16 cellular contexts compared by ENCODE assay signal in the genomic region with DNA sequence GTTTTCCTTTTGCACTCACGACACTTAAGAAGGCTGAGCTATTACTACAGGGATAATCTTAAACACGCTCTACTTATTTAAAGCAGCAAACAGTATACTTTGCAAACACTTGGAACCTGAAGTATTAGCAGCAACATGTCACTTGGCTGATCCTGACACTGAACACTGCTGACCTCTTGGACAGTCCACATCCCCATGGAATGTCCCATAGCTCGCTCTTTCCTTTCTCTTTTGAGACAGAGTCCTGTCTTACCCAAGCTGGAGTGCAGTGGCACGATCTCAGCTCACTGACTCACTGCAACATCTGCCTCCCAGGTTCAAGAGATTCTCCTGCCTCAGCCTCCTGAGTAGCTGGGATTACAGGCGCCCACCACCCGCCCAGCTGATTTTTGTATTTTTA. TPM values are rescaled to one million over a fixed set of nuclear protein-coding genes. Genes with fewer than 3 reads are reported as not detected.
DNase-seq lines count a peak whose midpoint lies in the region; ATAC-seq and TF ChIP-seq lines count a peak whose summit lies in the region.
"Had no signal": no experiment of that assay in that cellular context is flagged by ENCODE, and none has a peak within 500 bp of the region (broad histone marks: within the 10 kb centered on the region; RNA-seq: fewer than 3 reads in every experiment).

No MANE protein-coding gene starts in this region.

- in situ Hi-C loops in gastrocnemius medialis (cut with MboI; ENCODE audit: low sequenced_read_pairs in 4 of 4): no loop called here

- no CpG with 5 or more reads among the region's 6 CpGs for WGBS in mesendoderm (ENCODE audit: extremely low coverage, insufficient coverage, low lambda C conversion rate)

- peak in 1 of 2 donors; percentile 19 for TF ChIP-seq POLR2A in gastrocnemius medialis (IDR thresholded peaks at IDR 0.05)

- H3K4me1 ChIP-seq in BLaER1 (peaks cover 10% of the 10 kb centered on the region), gastrocnemius medialis (peaks cover 16 to 17% of the 10 kb centered on the region in 2 donors), mesendoderm (ENCODE audit: control insufficient read depth, low read depth, low read length) (no peaks in the 10 kb centered on the region)

- no peak overlapping the region for H3K18ac ChIP-seq in mesendoderm (ENCODE audit: low read length)

- H3K4me3 ChIP-seq in BLaER1 (no peak overlapping the region), gastrocnemius medialis (no peak overlapping the region), mesendoderm (ENCODE audit: low read length) (no peak overlapping the region)
- H3K4me3 ChIP-seq: BLaER1 treated with 17β-estradiol and CSF1 and Interleukin-3, amounts not matched to agents 10 nM and 100 nM; GM23338 had no signal

- H3K79me2 ChIP-seq in mesendoderm (ENCODE audit: control insufficient read depth, insufficient read depth, low read length): no peaks in the 10 kb centered on the region

- no peak overlapping the region for H4K5ac ChIP-seq in mesendoderm (ENCODE audit: low read length)

- H3K79me1 ChIP-seq in mesendoderm (ENCODE audit: low read length): peaks cover 4% of the 10 kb centered on the region

- H3K56ac ChIP-seq in mesendoderm (ENCODE audit: low read length): no peak overlapping the region

- H3K9ac ChIP-seq in BLaER1: no peak overlapping the region
- no peak overlapping the region for H3K9ac ChIP-seq in mesendoderm (ENCODE audit: low read length)
- H3K9ac ChIP-seq: BLaER1 treated with 17β-estradiol and CSF1 and Interleukin-3, amounts not matched to agents 10 nM and 100 nM had no signal

- peaks cover 50% of the 10 kb centered on the region for H3K36me3 Mint-ChIP-seq in WTC11

- H3K9me3 Mint-ChIP-seq in WTC11: no peaks in the 10 kb centered on the region
- H3K9me3 Mint-ChIP-seq in stimulated activated naive CD8-positive, alpha-beta T cell treated with anti-CD3 and anti-CD28 coated beads, Interleukin-15, amount 100 ng/mL, for 72 hours: no peaks in the 10 kb centered on the region
- H3K9me3 Mint-ChIP-seq: CD4-positive, CD25-positive, alpha-beta regulatory T cell; GM23338 had no signal

- ATAC-seq in WTC11 (no peak), left lobe of liver (peak; percentile 78), gastrocnemius medialis (peak; percentile 65 to 67), GM21526 (IDR thresholded peaks at IDR 0.05; ENCODE audit: low FRiP score, unreplicated experiment) (no peak)
- ATAC-seq in stimulated activated naive CD8-positive, alpha-beta T cell treated with anti-CD3 and anti-CD28 coated beads, Interleukin-15, amount 100 ng/mL, for 72 hours: no peak
- ATAC-seq: GM23338 had no signal

- intact Hi-C loops in gastrocnemius medialis (cut with DNase I; ENCODE audit: low total_unique reads): no loop called here

- H2BK5ac ChIP-seq in mesendoderm (ENCODE audit: low read length): no peak overlapping the region

- no peak overlapping the region for H3K4me3 Mint-ChIP-seq in WTC11
- no peak overlapping the region for H3K4me3 Mint-ChIP-seq in stimulated activated naive CD8-positive, alpha-beta T cell treated with anti-CD3 and anti-CD28 coated beads, Interleukin-15, amount 100 ng/mL, for 72 hours
- H3K4me3 Mint-ChIP-seq: CD4-positive, CD25-positive, alpha-beta regulatory T cell; GM23338 had no signal

- CTCF ChIA-PET in WTC11 (lab: Charles Lee): interaction anchor here (1.0 kb wide), 1 partner anchor 82 kb away, joined by 3 read pairs; no protein-coding TSS in a partner anchor

- peaks cover 78% of the 10 kb centered on the region for H3K36me3 ChIP-seq in BLaER1
- H3K36me3 ChIP-seq in gastrocnemius medialis: peaks cover 0 to 20% of the 10 kb centered on the region in 2 donors
- peaks cover 12% of the 10 kb centered on the region for H3K36me3 ChIP-seq in mesendoderm (ENCODE audit: control insufficient read depth, insufficient read depth, low read length)

- H3K27ac ChIP-seq in BLaER1 (no peak overlapping the region), gastrocnemius medialis (peak overlapping the region; percentile 90 to 97 (median 96)), mesendoderm (ENCODE audit: low read depth, low read length) (no peak overlapping the region)

- H3K27ac Mint-ChIP-seq in WTC11: peak overlapping the region; percentile 57; the same call in 1 of the 2 replicates
- H3K27ac Mint-ChIP-seq in stimulated activated naive CD8-positive, alpha-beta T cell treated with anti-CD3 and anti-CD28 coated beads, Interleukin-15, amount 100 ng/mL, for 72 hours: no peak overlapping the region
- H3K27ac Mint-ChIP-seq: GM23338 had no signal

- H3K9me3 ChIP-seq in BLaER1 (no peaks in the 10 kb centered on the region), gastrocnemius medialis (no peaks in the 10 kb centered on the region)
- H3K9me3 ChIP-seq: BLaER1 treated with 17β-estradiol and CSF1 and Interleukin-3, amounts not matched to agents 10 nM and 100 nM had no signal

- no peaks in the 10 kb centered on the region for H4K20me1 ChIP-seq in BLaER1
- H4K20me1 ChIP-seq: BLaER1 treated with 17β-estradiol and CSF1 and Interleukin-3, amounts not matched to agents 10 nM and 100 nM had no signal

- H2BK120ac ChIP-seq in mesendoderm (ENCODE audit: low read depth, low read length): no peak overlapping the region

- no peak overlapping the region for H2BK15ac ChIP-seq in mesendoderm (replicated peaks; ENCODE audit: low read depth)

- no peak overlapping the region for H2AK5ac ChIP-seq in mesendoderm (ENCODE audit: low read length)

- DNase-seq in WTC11 (ENCODE audit: low spot score) (no peak), left lobe of liver (ENCODE audit: low spot score) (no peak), gastrocnemius medialis (peak in 1 of 2 donors; percentile 55), mesendoderm (no peak), GM20000 (ENCODE audit: low spot score) (no peak)
- no peak for DNase-seq in stimulated activated naive CD8-positive, alpha-beta T cell treated with anti-CD3 and anti-CD28 coated beads, Interleukin-15, amount 100 ng/mL, for 72 hours
- DNase-seq: 8988T; AML-193; Calu3; CD4-positive, CD25-positive, alpha-beta regulatory T cell; DMS 273 treated with DMSO at 0.1 percent for 48 hours; H7 had no signal

- POLR2A ChIA-PET in WTC11 (lab: Charles Lee): no interaction called here

- no peaks in the 10 kb centered on the region for H3K4me1 Mint-ChIP-seq in WTC11
- no peaks in the 10 kb centered on the region for H3K4me1 Mint-ChIP-seq in stimulated activated naive CD8-positive, alpha-beta T cell treated with anti-CD3 and anti-CD28 coated beads, Interleukin-15, amount 100 ng/mL, for 72 hours
- H3K4me1 Mint-ChIP-seq: GM23338 had no signal

- TF ChIP-seq CTCF in WTC11 (IDR thresholded peaks at IDR 0.05): no peak
- no peak for TF ChIP-seq CTCF in gastrocnemius medialis (IDR thresholded peaks at IDR 0.05 in 4 of 5, conservative IDR thresholded peaks at IDR 0.05 in 1 of 5)
- no peak for TF ChIP-seq CTCF in GM20000 (IDR thresholded peaks at IDR 0.05; ENCODE audit: extremely low read depth, missing control alignments)

- no peaks in the 10 kb centered on the region for H3K27me3 ChIP-seq in BLaER1
- no peaks in the 10 kb centered on the region for H3K27me3 ChIP-seq in gastrocnemius medialis
- H3K27me3 ChIP-seq in mesendoderm (ENCODE audit: insufficient read depth, low read length, poor library complexity): no peaks in the 10 kb centered on the region
- H3K27me3 ChIP-seq: BLaER1 treated with 17β-estradiol and CSF1 and Interleukin-3, amounts not matched to agents 10 nM and 100 nM had no signal

- no peaks in the 10 kb centered on the region for H3K27me3 Mint-ChIP-seq in WTC11 (ENCODE audit: low read depth)
- H3K27me3 Mint-ChIP-seq in stimulated activated naive CD8-positive, alpha-beta T cell treated with anti-CD3 and anti-CD28 coated beads, Interleukin-15, amount 100 ng/mL, for 72 hours: no peaks in the 10 kb centered on the region
- H3K27me3 Mint-ChIP-seq: CD4-positive, CD25-positive, alpha-beta regulatory T cell had no signal

- H3K4ac ChIP-seq in mesendoderm (ENCODE audit: low read depth, low read length): no peak overlapping the region

- no peak overlapping the region for H4K8ac ChIP-seq in mesendoderm (ENCODE audit: low read depth, low read length)

- H3K23ac ChIP-seq in mesendoderm (ENCODE audit: low read length): no peak overlapping the region

- H3K4me2 ChIP-seq in BLaER1 (peak overlapping the region; percentile 10; the same call in 1 of the 2 replicates), mesendoderm (ENCODE audit: low read length) (no peak overlapping the region)
- H3K4me2 ChIP-seq: GM23338 had no signal

TF ChIP-seq in WTC11, 78 proteins besides CTCF, POLR2A, EP300 and RAD21 (continues in another document):
- TF ChIP-seq CREB1 (CRISPR knock-in tag; IDR thresholded peaks at IDR 0.05) (no peak), MXD4 (CRISPR knock-in tag; IDR thresholded peaks at IDR 0.05; ENCODE audit: borderline replicate concordance) (no peak), FOXK1 (CRISPR knock-in tag; IDR thresholded peaks at IDR 0.05) (no peak), TCF7 (CRISPR knock-in tag; IDR thresholded peaks at IDR 0.05; ENCODE audit: low read depth) (no peak), ZBTB21 (CRISPR knock-in tag; IDR thresholded peaks at IDR 0.05; ENCODE audit: borderline replicate concordance) (no peak), GRHL2 (CRISPR knock-in tag; IDR thresholded peaks at IDR 0.05; ENCODE audit: insufficient replicate concordance, severe bottlenecking) (no peak), GABPB1 (CRISPR knock-in tag; IDR thresholded peaks at IDR 0.05) (no peak), PRRX2 (CRISPR knock-in tag; IDR thresholded peaks at IDR 0.05) (no peak)
- TF ChIP-seq, protein P1, sequence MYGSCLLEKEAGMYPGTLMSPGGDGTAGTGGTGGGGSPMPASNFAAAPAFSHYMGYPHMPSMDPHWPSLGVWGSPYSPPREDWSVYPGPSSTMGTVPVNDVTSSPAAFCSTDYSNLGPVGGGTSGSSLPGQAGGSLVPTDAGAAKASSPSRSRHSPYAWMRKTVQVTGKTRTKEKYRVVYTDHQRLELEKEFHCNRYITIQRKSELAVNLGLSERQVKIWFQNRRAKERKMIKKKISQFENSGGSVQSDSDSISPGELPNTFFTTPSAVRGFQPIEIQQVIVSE (CRISPR knock-in tag; IDR thresholded peaks at IDR 0.05; ENCODE audit: borderline replicate concordance): no peak
- TF ChIP-seq, protein P2, sequence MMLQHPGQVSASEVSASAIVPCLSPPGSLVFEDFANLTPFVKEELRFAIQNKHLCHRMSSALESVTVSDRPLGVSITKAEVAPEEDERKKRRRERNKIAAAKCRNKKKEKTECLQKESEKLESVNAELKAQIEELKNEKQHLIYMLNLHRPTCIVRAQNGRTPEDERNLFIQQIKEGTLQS (CRISPR knock-in tag; conservative IDR thresholded peaks at IDR 0.05): no peak

RNA-seq across cellular contexts. Expression of gene SMYD4, which starts 26.4 kb away (rescaled TPM):
- total RNA-seq in WTC11 (2021) (24.1 to 28.8 TPM (median 28.2 TPM) in 3 replicates), left lobe of liver (6.4 TPM), gastrocnemius medialis (10 to 100 TPM; 15.1 to 18.1 (median 16.7) TPM)
- 6.9 TPM for polyA plus RNA-seq in mesendoderm (2013, experiment 1 of 2)
- polyA plus RNA-seq in mesendoderm (2013, experiment 2 of 2): 7.5 TPM

RNA-seq across cellular contexts. Expression of gene RPA1, which starts 26.5 kb away (rescaled TPM):
- total RNA-seq in WTC11 (2021): 158 to 177 TPM (median 163 TPM) in 3 replicates
- total RNA-seq in left lobe of liver: 33.3 TPM
- 10 to 100 TPM; 26.5 to 46.8 (median 34.9) TPM for total RNA-seq in gastrocnemius medialis
- 54.4 TPM for polyA plus RNA-seq in mesendoderm (2013, experiment 1 of 2)
- 54.3 TPM for polyA plus RNA-seq in mesendoderm (2013, experiment 2 of 2)

RNA-seq across cellular contexts. Expression of gene SERPINF1, which starts 41.4 kb away (rescaled TPM):
- 16.7 to 26.2 TPM (median 22.1 TPM) in 3 replicates for total RNA-seq in WTC11 (2021)
- total RNA-seq in left lobe of liver: 1,041 TPM
- total RNA-seq in gastrocnemius medialis: 100 to 1,000 TPM; 554 to 698 (median 631) TPM
- 18.6 TPM for polyA plus RNA-seq in mesendoderm (2013, experiment 1 of 2)
- 19.8 TPM for polyA plus RNA-seq in mesendoderm (2013, experiment 2 of 2)
- total RNA-seq: Calu3; CD4-positive, CD25-positive, alpha-beta regulatory T cell had no signal

Comparison
In these comparisons a context has a peak if more than half of its experiments do, and no peak if none do; other contexts are left out.
1. H3K27ac ChIP-seq: peak in gastrocnemius medialis (4 of 4); none in BLaER1 (single experiment) and mesendoderm (single experiment).
2. ATAC-seq: peak in left lobe of liver (single experiment) and gastrocnemius medialis (2 of 2); none in WTC11 (single experiment), stimulated activated naive CD8-positive, alpha-beta T cell treated with anti-CD3 and anti-CD28 coated beads, Interleukin-15, amount 100 ng/mL, for 72 hours (single experiment) and GM21526 (single experiment).
3. RNA of gene SERPINF1, which starts 41.4 kb away (total RNA-seq): 1,041 TPM in left lobe of liver (single experiment) and 554 to 698 TPM in gastrocnemius medialis; 16.7 to 26.2 TPM in WTC11; every median in the first group is over 10 times any median in the second.